In genomic region chr4:112589207-112589606, GRCh38 we compare ENCODE assay signal across 16 cellular contexts. TPM values are rescaled to one million over a fixed set of nuclear protein-coding genes. Genes with fewer than 3 reads are reported as not detected.
DNase-seq lines count a peak whose midpoint lies in the region; ATAC-seq and TF ChIP-seq lines count a peak whose summit lies in the region.
"Had no signal": no experiment of that assay in that cellular context is flagged by ENCODE, and none has a peak within 500 bp of the region (broad histone marks: within the 10 kb centered on the region; RNA-seq: fewer than 3 reads in every experiment).

No MANE protein-coding gene starts in this region.

- H4K20me1 ChIP-seq in neural progenitor cell (ENCODE audit: low read depth), result no peaks in the 10 kb centered on the region

- no peaks in the 10 kb centered on the region for H3K4me1 ChIP-seq in mucosa of descending colon (ENCODE audit: low read depth)
- no peaks in the 10 kb centered on the region for H3K4me1 ChIP-seq in stomach
- no peaks in the 10 kb centered on the region for H3K4me1 ChIP-seq in neural progenitor cell
- H3K4me1 ChIP-seq: parathyroid adenoma had no signal

- peaks cover 10% of the 10 kb centered on the region for H3K4me1 Mint-ChIP-seq in HFFc6 (ENCODE audit: low read depth)
- no peaks in the 10 kb centered on the region for H3K4me1 Mint-ChIP-seq in neural progenitor cell

- H3K4me2 ChIP-seq in neural progenitor cell, result no peak overlapping the region

- no peak for TF ChIP-seq POLR2A in stomach (IDR thresholded peaks at IDR 0.05)

- H3K9me3 ChIP-seq in mucosa of descending colon (no peaks in the 10 kb centered on the region), stomach (no peaks in the 10 kb centered on the region), neural progenitor cell (ENCODE audit: low read depth) (no peaks in the 10 kb centered on the region)
- H3K9me3 ChIP-seq: thoracic aorta had no signal

- no peak overlapping the region for H2AFZ ChIP-seq in neural progenitor cell (replicated peaks)
- H2AFZ ChIP-seq: parathyroid adenoma had no signal

- intact Hi-C loops in mucosa of descending colon (cut with DNase I, micrococcal nuclease), result no loop called here
- intact Hi-C loops in stomach (cut with DNase I; ENCODE audit: low total_unique reads), result no loop called here

- H3K27me3 ChIP-seq in stomach (no peaks in the 10 kb centered on the region), neural progenitor cell (no peaks in the 10 kb centered on the region)

- H3K27ac Mint-ChIP-seq in HFFc6 (no peak overlapping the region), neural progenitor cell (no peak overlapping the region)
- H3K27ac Mint-ChIP-seq: activated CD4-positive, alpha-beta T cell treated with anti-CD3 and anti-CD28 coated beads, Interleukin-2, amount 10 ng/mL, durations not matched to agents 24 days and 14 days; activated T-cell treated with anti-CD3 and anti-CD28 coated beads, Interleukin-2, amount 50 U/mL, for 24 hours had no signal

- peak; percentile 9 for DNase-seq in AG08396 (ENCODE audit: low spot score)
- DNase-seq in HFFc6, result peak; percentile 1
- DNase-seq in amniotic epithelial cell (ENCODE audit: low read depth), result peak; percentile 25
- peak; percentile 49 for DNase-seq in foreskin melanocyte
- no peak for DNase-seq in mucosa of descending colon
- no peak for DNase-seq in stomach
- no peak for DNase-seq in OCI-M1 (lab: John Stamatoyannopoulos, UW)
- no peak for DNase-seq in neural progenitor cell (ENCODE audit: low spot score)
- DNase-seq: activated CD4-positive, alpha-beta T cell treated with anti-CD3 and anti-CD28 coated beads, Interleukin-2, amount 10 ng/mL, durations not matched to agents 24 days and 14 days; activated T-cell treated with anti-CD3 and anti-CD28 coated beads, Interleukin-2, amount 50 U/mL, for 24 hours; NCI-H1694; NCI-H526 treated with DMSO at 0.1 percent for 48 hours; stimulated activated CD4-positive, alpha-beta T cell treated with anti-CD3 and anti-CD28 coated beads, Interleukin-15, amount 100 ng/mL, for 24 hours had no signal

- H3K36me3 Mint-ChIP-seq in HFFc6 (ENCODE audit: low read depth), result no peaks in the 10 kb centered on the region; the same call in 1 of the 2 replicates
- H3K36me3 Mint-ChIP-seq in neural progenitor cell, result peaks cover 7% of the 10 kb centered on the region

- no peak overlapping the region for H3K27ac ChIP-seq in stomach
- no peak overlapping the region for H3K27ac ChIP-seq in neural progenitor cell
- H3K27ac ChIP-seq: parathyroid adenoma, RWPE1, thoracic aorta had no signal

- H3K36me3 ChIP-seq in mucosa of descending colon (ENCODE audit: low read depth), result no peaks in the 10 kb centered on the region
- peaks cover 0 to 8% (median 3%) of the 10 kb centered on the region in 4 donors for H3K36me3 ChIP-seq in stomach
- peaks cover 15% of the 10 kb centered on the region for H3K36me3 ChIP-seq in neural progenitor cell
- H3K36me3 ChIP-seq: thoracic aorta had no signal

- H3K4me3 Mint-ChIP-seq in HFFc6 (no peak overlapping the region), neural progenitor cell (no peak overlapping the region)
- H3K4me3 Mint-ChIP-seq: activated CD4-positive, alpha-beta T cell treated with anti-CD3 and anti-CD28 coated beads, Interleukin-2, amount 10 ng/mL, durations not matched to agents 24 days and 14 days; activated T-cell treated with anti-CD3 and anti-CD28 coated beads, Interleukin-2, amount 50 U/mL, for 24 hours had no signal

- no peak overlapping the region for H3K9ac ChIP-seq in neural progenitor cell
- H3K9ac ChIP-seq: parathyroid adenoma had no signal

- H3K27me3 Mint-ChIP-seq in HFFc6 (ENCODE audit: insufficient read depth), result no peaks in the 10 kb centered on the region; the same call in none of the 2 replicates
- peaks cover 2% of the 10 kb centered on the region for H3K27me3 Mint-ChIP-seq in neural progenitor cell (ENCODE audit: insufficient read depth, low read depth)
- H3K27me3 Mint-ChIP-seq: activated CD4-positive, alpha-beta T cell treated with anti-CD3 and anti-CD28 coated beads, Interleukin-2, amount 10 ng/mL, durations not matched to agents 24 days and 14 days; activated T-cell treated with anti-CD3 and anti-CD28 coated beads, Interleukin-2, amount 50 U/mL, for 24 hours had no signal

- H3K4me3 ChIP-seq in mucosa of descending colon (no peak overlapping the region), stomach (no peak overlapping the region), neural progenitor cell (no peak overlapping the region)
- H3K4me3 ChIP-seq: thoracic aorta had no signal

- H3K9me3 Mint-ChIP-seq in HFFc6, result no peaks in the 10 kb centered on the region
- H3K9me3 Mint-ChIP-seq in neural progenitor cell, result no peaks in the 10 kb centered on the region

- peaks cover 5% of the 10 kb centered on the region for H3F3A ChIP-seq in neural progenitor cell (ENCODE audit: low read depth)

- TF ChIP-seq CTCF in HFFc6 (IDR thresholded peaks at IDR 0.05) (no peak), mucosa of descending colon (IDR thresholded peaks at IDR 0.05) (no peak), stomach (IDR thresholded peaks at IDR 0.05) (no peak), neural progenitor cell (IDR thresholded peaks at IDR 0.05) (no peak)

- H3K79me2 ChIP-seq in neural progenitor cell (ENCODE audit: low read depth), result no peaks in the 10 kb centered on the region
- H3K79me2 ChIP-seq: parathyroid adenoma had no signal

- TF ChIP-seq EP300 in stomach (IDR thresholded peaks at IDR 0.05), result no peak

- ATAC-seq in mucosa of descending colon, result no peak

RNA-seq across cellular contexts. Expression of gene ZGRF1, which starts 47.5 kb away (rescaled TPM):
- 1 to 10 TPM; 3.7 to 7.3 (median 6.6) TPM for total RNA-seq in HFFc6 (2021; fragmentation: NEBNext Ultra II Directional; extraction: Animal tissue kit (Norgen Biotek cat#: 25700))
- total RNA-seq in mucosa of descending colon, result 1 to 10 TPM; 2.6 to 6.8 (median 3.7) TPM
- total RNA-seq in stomach, result 10 to 100 TPM in 2 of 5 donors, 1 to 10 TPM in 3; 1.8 to 20.6 (median 7.4) TPM
- polyA plus RNA-seq in stomach, result 1 to 10 TPM in 2 of 3 donors, under 1 TPM in 1; 0.46 to 4.0 (median 1.1) TPM
- 89.2 and 128 TPM in 2 replicates for total RNA-seq in neural progenitor cell (ENCODE audit: low replicate concordance)

RNA-seq across cellular contexts. Expression of gene LARP7, which starts 47.7 kb away (rescaled TPM):
- total RNA-seq in HFFc6 (2021; fragmentation: NEBNext Ultra II Directional; extraction: Animal tissue kit (Norgen Biotek cat#: 25700)), result 10 to 100 TPM; 25.1 to 34.4 (median 30.6) TPM
- total RNA-seq in mucosa of descending colon, result 10 to 100 TPM; 37.7 to 46.5 (median 38.5) TPM
- 10 to 100 TPM; 18.1 to 68.7 (median 41.9) TPM for total RNA-seq in stomach
- polyA plus RNA-seq in stomach, result 100 to 1,000 TPM in 1 of 3 donors, 10 to 100 TPM in 2; 31.7 to 100 (median 34.9) TPM
- total RNA-seq in neural progenitor cell (ENCODE audit: low replicate concordance), result 88.7 and 154 TPM in 2 replicates

Comparison
In these comparisons a context has a peak if more than half of its experiments do, and no peak if none do; other contexts are left out.
1. DNase-seq: peak in AG08396 (single experiment), HFFc6 (single experiment), amniotic epithelial cell (single experiment) and foreskin melanocyte (single experiment); none in mucosa of descending colon (0 of 3), stomach (single experiment), OCI-M1 (single experiment) and neural progenitor cell (single experiment).